1 cellular context compared by ENCODE assay signal in the genomic region with DNA sequence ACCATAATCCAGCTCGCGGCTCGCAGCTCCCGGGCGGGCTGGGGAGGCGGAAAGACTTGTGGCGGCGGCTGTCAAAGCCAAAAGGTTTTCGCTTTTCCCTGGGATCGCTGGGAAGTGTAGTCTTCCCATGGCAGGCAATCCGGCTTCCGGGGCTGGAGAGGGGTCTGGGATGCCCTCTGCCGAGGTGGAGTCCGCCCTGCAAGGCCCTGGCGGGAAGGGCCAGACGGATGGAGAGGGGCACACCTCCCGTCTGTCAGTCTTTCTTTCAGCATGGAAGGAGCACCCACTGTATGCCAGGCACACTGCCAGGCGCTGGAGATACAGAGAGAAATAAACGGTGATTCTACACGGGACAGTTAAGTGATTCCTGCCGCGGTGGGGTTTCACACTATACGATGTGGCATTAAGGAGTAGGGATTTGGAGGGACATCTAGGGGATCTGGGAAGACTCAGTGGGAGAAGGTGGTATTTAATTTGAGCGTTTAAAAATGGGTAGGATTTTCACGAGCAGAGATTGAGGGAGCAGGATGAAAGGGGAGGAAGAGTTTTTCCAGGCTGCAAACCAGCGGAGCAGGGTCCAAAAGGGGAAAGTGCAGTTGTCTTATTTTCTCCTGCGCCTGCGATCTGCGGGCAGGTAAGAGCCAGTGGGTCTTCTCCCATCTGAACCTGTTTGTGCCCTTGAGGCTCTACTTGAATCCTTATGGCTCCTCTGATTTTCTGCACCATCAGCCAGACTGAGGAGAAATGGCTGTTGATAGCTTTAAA.
TF ChIP-seq lines count a peak whose summit lies in the region.

A gene (minus strand): TSS at position 60 of the 765 bp plus-strand sequence. CDS start 461 bp downstream, outside the sequence.

TF ChIP-seq in HepG2, 621 proteins besides CTCF, POLR2A, EP300 and RAD21 (continued from another document and continues in another):
- TF ChIP-seq, protein P1, sequence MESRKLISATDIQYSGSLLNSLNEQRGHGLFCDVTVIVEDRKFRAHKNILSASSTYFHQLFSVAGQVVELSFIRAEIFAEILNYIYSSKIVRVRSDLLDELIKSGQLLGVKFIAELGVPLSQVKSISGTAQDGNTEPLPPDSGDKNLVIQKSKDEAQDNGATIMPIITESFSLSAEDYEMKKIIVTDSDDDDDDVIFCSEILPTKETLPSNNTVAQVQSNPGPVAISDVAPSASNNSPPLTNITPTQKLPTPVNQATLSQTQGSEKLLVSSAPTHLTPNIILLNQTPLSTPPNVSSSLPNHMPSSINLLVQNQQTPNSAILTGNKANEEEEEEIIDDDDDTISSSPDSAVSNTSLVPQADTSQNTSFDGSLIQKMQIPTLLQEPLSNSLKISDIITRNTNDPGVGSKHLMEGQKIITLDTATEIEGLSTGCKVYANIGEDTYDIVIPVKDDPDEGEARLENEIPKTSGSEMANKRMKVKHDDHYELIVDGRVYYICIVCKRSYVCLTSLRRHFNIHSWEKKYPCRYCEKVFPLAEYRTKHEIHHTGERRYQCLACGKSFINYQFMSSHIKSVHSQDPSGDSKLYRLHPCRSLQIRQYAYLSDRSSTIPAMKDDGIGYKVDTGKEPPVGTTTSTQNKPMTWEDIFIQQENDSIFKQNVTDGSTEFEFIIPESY (CRISPR knock-in tag; IDR thresholded peaks at IDR 0.05): no peak
- TF ChIP-seq ZNF121 (CRISPR knock-in tag; IDR thresholded peaks at IDR 0.05) (peak; percentile 24; the same call in 1 of the 2 replicates), SIN3A (IDR thresholded peaks at IDR 0.05; ENCODE audit: borderline replicate concordance, low read depth, low read length) (peak; percentile 39; the same call in 1 of the 2 replicates), ZNF564 (CRISPR knock-in tag; IDR thresholded peaks at IDR 0.05) (0 out of 2 replicates have a peak, but pooled peaks have one; percentile 15), SAP130 (CRISPR knock-in tag; IDR thresholded peaks at IDR 0.05; ENCODE audit: low read depth) (peak; percentile 94), AGO2 (optimal IDR thresholded peaks at IDR 0.05; ENCODE audit: low read depth, low read length) (no peak), ZNF724P (CRISPR knock-in tag; IDR thresholded peaks at IDR 0.05; ENCODE audit: borderline replicate concordance) (no peak), IKZF4 (CRISPR knock-in tag; IDR thresholded peaks at IDR 0.05; ENCODE audit: borderline replicate concordance, low read depth, not compliant biosample characterization) (no peak), IRX3 (CRISPR knock-in tag; IDR thresholded peaks at IDR 0.05; ENCODE audit: borderline replicate concordance, low read depth) (no peak), FOXJ3 (CRISPR knock-in tag; IDR thresholded peaks at IDR 0.05; ENCODE audit: borderline replicate concordance) (peak; percentile 16; the same call in 1 of the 2 replicates), TCF7 (IDR thresholded peaks at IDR 0.05; ENCODE audit: low read depth) (no peak), ZSCAN30 (CRISPR knock-in tag; IDR thresholded peaks at IDR 0.05) (no peak), ZNF792 (CRISPR knock-in tag; IDR thresholded peaks at IDR 0.05) (0 out of 2 replicates have a peak, but pooled peaks have one; percentile 50), MIER2 (CRISPR knock-in tag; IDR thresholded peaks at IDR 0.05) (no peak), ZNF572 (CRISPR knock-in tag; IDR thresholded peaks at IDR 0.05) (peak; percentile 49; the same call in 1 of the 2 replicates), KLF13 (CRISPR knock-in tag; IDR thresholded peaks at IDR 0.05) (no peak), FOXK1 (CRISPR knock-in tag; IDR thresholded peaks at IDR 0.05; ENCODE audit: borderline replicate concordance, low read depth) (peak; percentile 44; the same call in 1 of the 2 replicates), ZNF501 (CRISPR knock-in tag; IDR thresholded peaks at IDR 0.05) (peak; percentile 83), PHF20 (CRISPR knock-in tag; IDR thresholded peaks at IDR 0.05) (peak; percentile 57), PHF8 (CRISPR knock-in tag; IDR thresholded peaks at IDR 0.05) (0 out of 2 replicates have a peak, but pooled peaks have one; percentile 60), ZSCAN31 (CRISPR knock-in tag; IDR thresholded peaks at IDR 0.05; ENCODE audit: low read depth) (no peak), POLR2G (IDR thresholded peaks at IDR 0.05; ENCODE audit: low read depth, low read length) (peak; percentile 44), NCOR1 (IDR thresholded peaks at IDR 0.05; ENCODE audit: borderline replicate concordance, low read length) (0 out of 2 replicates have a peak, but pooled peaks have one; percentile 35), BHLHE40 (IDR thresholded peaks at IDR 0.05; ENCODE audit: low read length) (no peak), XRCC5 (optimal IDR thresholded peaks at IDR 0.05; ENCODE audit: low read length) (peak; percentile 54), CC2D1A (CRISPR knock-in tag; IDR thresholded peaks at IDR 0.05) (0 out of 2 replicates have a peak, but pooled peaks have one; percentile 67), MIXL1 (CRISPR knock-in tag; IDR thresholded peaks at IDR 0.05) (peak; percentile 16; the same call in 1 of the 2 replicates)
- TF ChIP-seq, protein P2, sequence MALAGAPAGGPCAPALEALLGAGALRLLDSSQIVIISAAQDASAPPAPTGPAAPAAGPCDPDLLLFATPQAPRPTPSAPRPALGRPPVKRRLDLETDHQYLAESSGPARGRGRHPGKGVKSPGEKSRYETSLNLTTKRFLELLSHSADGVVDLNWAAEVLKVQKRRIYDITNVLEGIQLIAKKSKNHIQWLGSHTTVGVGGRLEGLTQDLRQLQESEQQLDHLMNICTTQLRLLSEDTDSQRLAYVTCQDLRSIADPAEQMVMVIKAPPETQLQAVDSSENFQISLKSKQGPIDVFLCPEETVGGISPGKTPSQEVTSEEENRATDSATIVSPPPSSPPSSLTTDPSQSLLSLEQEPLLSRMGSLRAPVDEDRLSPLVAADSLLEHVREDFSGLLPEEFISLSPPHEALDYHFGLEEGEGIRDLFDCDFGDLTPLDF (CRISPR knock-in tag; IDR thresholded peaks at IDR 0.05): peak; percentile 62; the same call in 1 of the 2 replicates
- TF ChIP-seq, protein P3, sequence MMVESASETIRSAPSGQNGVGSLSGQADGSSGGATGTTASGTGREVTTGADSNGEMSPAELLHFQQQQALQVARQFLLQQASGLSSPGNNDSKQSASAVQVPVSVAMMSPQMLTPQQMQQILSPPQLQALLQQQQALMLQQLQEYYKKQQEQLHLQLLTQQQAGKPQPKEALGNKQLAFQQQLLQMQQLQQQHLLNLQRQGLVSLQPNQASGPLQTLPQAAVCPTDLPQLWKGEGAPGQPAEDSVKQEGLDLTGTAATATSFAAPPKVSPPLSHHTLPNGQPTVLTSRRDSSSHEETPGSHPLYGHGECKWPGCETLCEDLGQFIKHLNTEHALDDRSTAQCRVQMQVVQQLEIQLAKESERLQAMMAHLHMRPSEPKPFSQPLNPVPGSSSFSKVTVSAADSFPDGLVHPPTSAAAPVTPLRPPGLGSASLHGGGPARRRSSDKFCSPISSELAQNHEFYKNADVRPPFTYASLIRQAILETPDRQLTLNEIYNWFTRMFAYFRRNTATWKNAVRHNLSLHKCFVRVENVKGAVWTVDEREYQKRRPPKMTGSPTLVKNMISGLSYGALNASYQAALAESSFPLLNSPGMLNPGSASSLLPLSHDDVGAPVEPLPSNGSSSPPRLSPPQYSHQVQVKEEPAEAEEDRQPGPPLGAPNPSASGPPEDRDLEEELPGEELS (CRISPR knock-in tag; IDR thresholded peaks at IDR 0.05): peak; percentile 40; the same call in 1 of the 2 replicates
- TF ChIP-seq, protein P4, sequence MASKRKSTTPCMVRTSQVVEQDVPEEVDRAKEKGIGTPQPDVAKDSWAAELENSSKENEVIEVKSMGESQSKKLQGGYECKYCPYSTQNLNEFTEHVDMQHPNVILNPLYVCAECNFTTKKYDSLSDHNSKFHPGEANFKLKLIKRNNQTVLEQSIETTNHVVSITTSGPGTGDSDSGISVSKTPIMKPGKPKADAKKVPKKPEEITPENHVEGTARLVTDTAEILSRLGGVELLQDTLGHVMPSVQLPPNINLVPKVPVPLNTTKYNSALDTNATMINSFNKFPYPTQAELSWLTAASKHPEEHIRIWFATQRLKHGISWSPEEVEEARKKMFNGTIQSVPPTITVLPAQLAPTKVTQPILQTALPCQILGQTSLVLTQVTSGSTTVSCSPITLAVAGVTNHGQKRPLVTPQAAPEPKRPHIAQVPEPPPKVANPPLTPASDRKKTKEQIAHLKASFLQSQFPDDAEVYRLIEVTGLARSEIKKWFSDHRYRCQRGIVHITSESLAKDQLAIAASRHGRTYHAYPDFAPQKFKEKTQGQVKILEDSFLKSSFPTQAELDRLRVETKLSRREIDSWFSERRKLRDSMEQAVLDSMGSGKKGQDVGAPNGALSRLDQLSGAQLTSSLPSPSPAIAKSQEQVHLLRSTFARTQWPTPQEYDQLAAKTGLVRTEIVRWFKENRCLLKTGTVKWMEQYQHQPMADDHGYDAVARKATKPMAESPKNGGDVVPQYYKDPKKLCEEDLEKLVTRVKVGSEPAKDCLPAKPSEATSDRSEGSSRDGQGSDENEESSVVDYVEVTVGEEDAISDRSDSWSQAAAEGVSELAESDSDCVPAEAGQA (IDR thresholded peaks at IDR 0.05; ENCODE audit: low read depth): peak; percentile 34; the same call in 1 of the 2 replicates
- TF ChIP-seq, protein P4 (CRISPR knock-in tag; IDR thresholded peaks at IDR 0.05; ENCODE audit: borderline replicate concordance): no peak
- TF ChIP-seq, protein P5, sequence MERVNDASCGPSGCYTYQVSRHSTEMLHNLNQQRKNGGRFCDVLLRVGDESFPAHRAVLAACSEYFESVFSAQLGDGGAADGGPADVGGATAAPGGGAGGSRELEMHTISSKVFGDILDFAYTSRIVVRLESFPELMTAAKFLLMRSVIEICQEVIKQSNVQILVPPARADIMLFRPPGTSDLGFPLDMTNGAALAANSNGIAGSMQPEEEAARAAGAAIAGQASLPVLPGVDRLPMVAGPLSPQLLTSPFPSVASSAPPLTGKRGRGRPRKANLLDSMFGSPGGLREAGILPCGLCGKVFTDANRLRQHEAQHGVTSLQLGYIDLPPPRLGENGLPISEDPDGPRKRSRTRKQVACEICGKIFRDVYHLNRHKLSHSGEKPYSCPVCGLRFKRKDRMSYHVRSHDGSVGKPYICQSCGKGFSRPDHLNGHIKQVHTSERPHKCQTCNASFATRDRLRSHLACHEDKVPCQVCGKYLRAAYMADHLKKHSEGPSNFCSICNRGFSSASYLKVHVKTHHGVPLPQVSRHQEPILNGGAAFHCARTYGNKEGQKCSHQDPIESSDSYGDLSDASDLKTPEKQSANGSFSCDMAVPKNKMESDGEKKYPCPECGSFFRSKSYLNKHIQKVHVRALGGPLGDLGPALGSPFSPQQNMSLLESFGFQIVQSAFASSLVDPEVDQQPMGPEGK (CRISPR knock-in tag; IDR thresholded peaks at IDR 0.05): peak; percentile 30; the same call in 1 of the 2 replicates
- TF ChIP-seq, protein P6, sequence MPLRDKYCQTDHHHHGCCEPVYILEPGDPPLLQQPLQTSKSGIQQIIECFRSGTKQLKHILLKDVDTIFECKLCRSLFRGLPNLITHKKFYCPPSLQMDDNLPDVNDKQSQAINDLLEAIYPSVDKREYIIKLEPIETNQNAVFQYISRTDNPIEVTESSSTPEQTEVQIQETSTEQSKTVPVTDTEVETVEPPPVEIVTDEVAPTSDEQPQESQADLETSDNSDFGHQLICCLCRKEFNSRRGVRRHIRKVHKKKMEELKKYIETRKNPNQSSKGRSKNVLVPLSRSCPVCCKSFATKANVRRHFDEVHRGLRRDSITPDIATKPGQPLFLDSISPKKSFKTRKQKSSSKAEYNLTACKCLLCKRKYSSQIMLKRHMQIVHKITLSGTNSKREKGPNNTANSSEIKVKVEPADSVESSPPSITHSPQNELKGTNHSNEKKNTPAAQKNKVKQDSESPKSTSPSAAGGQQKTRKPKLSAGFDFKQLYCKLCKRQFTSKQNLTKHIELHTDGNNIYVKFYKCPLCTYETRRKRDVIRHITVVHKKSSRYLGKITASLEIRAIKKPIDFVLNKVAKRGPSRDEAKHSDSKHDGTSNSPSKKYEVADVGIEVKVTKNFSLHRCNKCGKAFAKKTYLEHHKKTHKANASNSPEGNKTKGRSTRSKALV (CRISPR knock-in tag; IDR thresholded peaks at IDR 0.05): peak; percentile 57; the same call in 1 of the 2 replicates
- TF ChIP-seq, protein P7, sequence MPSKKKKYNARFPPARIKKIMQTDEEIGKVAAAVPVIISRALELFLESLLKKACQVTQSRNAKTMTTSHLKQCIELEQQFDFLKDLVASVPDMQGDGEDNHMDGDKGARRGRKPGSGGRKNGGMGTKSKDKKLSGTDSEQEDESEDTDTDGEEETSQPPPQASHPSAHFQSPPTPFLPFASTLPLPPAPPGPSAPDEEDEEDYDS (CRISPR knock-in tag; IDR thresholded peaks at IDR 0.05): peak; percentile 82
- TF ChIP-seq, protein P8, sequence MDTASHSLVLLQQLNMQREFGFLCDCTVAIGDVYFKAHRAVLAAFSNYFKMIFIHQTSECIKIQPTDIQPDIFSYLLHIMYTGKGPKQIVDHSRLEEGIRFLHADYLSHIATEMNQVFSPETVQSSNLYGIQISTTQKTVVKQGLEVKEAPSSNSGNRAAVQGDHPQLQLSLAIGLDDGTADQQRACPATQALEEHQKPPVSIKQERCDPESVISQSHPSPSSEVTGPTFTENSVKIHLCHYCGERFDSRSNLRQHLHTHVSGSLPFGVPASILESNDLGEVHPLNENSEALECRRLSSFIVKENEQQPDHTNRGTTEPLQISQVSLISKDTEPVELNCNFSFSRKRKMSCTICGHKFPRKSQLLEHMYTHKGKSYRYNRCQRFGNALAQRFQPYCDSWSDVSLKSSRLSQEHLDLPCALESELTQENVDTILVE (CRISPR knock-in tag; IDR thresholded peaks at IDR 0.05): peak; percentile 53; the same call in 1 of the 2 replicates
- TF ChIP-seq, protein P9, sequence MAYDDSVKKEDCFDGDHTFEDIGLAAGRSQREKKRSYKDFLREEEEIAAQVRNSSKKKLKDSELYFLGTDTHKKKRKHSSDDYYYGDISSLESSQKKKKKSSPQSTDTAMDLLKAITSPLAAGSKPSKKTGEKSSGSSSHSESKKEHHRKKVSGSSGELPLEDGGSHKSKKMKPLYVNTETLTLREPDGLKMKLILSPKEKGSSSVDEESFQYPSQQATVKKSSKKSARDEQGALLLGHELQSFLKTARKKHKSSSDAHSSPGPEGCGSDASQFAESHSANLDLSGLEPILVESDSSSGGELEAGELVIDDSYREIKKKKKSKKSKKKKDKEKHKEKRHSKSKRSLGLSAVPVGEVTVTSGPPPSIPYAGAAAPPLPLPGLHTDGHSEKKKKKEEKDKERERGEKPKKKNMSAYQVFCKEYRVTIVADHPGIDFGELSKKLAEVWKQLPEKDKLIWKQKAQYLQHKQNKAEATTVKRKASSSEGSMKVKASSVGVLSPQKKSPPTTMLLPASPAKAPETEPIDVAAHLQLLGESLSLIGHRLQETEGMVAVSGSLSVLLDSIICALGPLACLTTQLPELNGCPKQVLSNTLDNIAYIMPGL (CRISPR knock-in tag; IDR thresholded peaks at IDR 0.05; ENCODE audit: borderline replicate concordance in 1 of 2, low read depth in 1 of 2): peak in 1 of 2 experiments; percentile 88; a peak in 2 of 4 replicates
